In the genomic region with DNA sequence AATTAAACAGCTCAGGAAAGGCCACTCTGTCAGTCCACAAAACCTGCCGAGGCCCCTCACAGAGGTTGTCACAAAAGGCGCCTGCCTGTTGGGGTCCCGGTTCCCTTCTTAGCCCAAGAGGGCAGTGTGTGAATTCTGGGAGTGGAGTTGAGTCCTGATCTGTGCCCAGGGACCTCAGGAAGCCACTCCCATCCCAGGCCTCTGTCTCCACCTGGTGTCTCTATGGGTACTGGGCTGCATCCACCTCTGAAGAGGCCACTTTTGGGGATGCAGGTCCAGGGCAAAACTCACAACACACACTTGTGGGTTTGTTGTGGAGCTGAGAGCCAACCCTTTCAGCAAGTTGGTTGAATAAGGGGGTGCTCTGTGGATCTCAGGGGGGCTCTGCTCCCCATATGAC, we compare ENCODE assay signal across 12 cellular contexts.
A peak's percentile ranks its signal among the peaks of the same experiment; 100 is the strongest.
DNase-seq lines count a peak whose midpoint lies in the region; ATAC-seq, FAIRE-seq and TF ChIP-seq lines count a peak whose summit lies in the region.
"Had no signal": no experiment of that assay in that cellular context is flagged by ENCODE, and none has a peak within 500 bp of the region (broad histone marks: within the 10 kb centered on the region; RNA-seq: fewer than 3 reads in every experiment).

No MANE protein-coding gene starts in this region.

- no peaks in the 10 kb centered on the region for H3K36me3 ChIP-seq in pancreas
- H3K36me3 ChIP-seq: Peyer's patch had no signal

- H3K4me3 ChIP-seq in pancreas, result no peak overlapping the region
- H3K4me3 ChIP-seq: Peyer's patch had no signal

- no peak overlapping the region for H3K4me3 Mint-ChIP-seq in chondrocyte (ENCODE audit: unreplicated experiment)
- no peak overlapping the region for H3K4me3 Mint-ChIP-seq in activated CD4-positive, alpha-beta T cell treated with anti-CD3 and anti-CD28 coated beads, Interleukin-2, amount 10 ng/mL, durations not matched to agents 24 days and 14 days
- H3K4me3 Mint-ChIP-seq: effector memory CD8-positive, alpha-beta T cell; mesothelial cell of epicardium had no signal

- ATAC-seq in pancreas, result peak in 2 of 4 donors; percentile 21 to 28
- no peak for ATAC-seq in HG03139 (IDR thresholded peaks at IDR 0.05; ENCODE audit: unreplicated experiment)
- ATAC-seq in GM19397 (IDR thresholded peaks at IDR 0.05; ENCODE audit: unreplicated experiment), result no peak
- ATAC-seq: effector memory CD8-positive, alpha-beta T cell had no signal

- peak; percentile 10 for DNase-seq in COR-L47 (lab: John Stamatoyannopoulos, UW)
- DNase-seq in chondrocyte (ENCODE audit: low spot score), result no peak
- DNase-seq in pancreas, result no peak
- no peak for DNase-seq in COLO668 (lab: John Stamatoyannopoulos, UW; ENCODE audit: unreplicated experiment)
- DNase-seq in activated CD4-positive, alpha-beta T cell treated with anti-CD3 and anti-CD28 coated beads, Interleukin-2, amount 10 ng/mL, durations not matched to agents 24 days and 14 days, result no peak
- DNase-seq: effector memory CD8-positive, alpha-beta T cell; Peyer's patch; stimulated activated CD4-positive, alpha-beta T cell treated with anti-CD3 and anti-CD28 coated beads, Interleukin-4, amount 100 ng/mL, for 1 hour had no signal

- no peaks in the 10 kb centered on the region for H3K9me3 Mint-ChIP-seq in chondrocyte (ENCODE audit: low read depth)
- no peaks in the 10 kb centered on the region for H3K9me3 Mint-ChIP-seq in activated CD4-positive, alpha-beta T cell treated with anti-CD3 and anti-CD28 coated beads, Interleukin-2, amount 10 ng/mL, durations not matched to agents 24 days and 14 days
- H3K9me3 Mint-ChIP-seq: effector memory CD8-positive, alpha-beta T cell; mesothelial cell of epicardium had no signal

- peak overlapping the region in 3 of 4 donors; percentile 34 to 60 (median 36) for H3K27ac ChIP-seq in pancreas

- intact Hi-C loops in pancreas (cut with DNase I), result no loop called here
- intact Hi-C loops in activated CD4-positive, alpha-beta T cell treated with anti-CD3 and anti-CD28 coated beads, Interleukin-2, amount 10 ng/mL, durations not matched to agents 24 days and 14 days (cut with micrococcal nuclease), result no loop called here

- no peaks in the 10 kb centered on the region for H3K27me3 ChIP-seq in pancreas
- H3K27me3 ChIP-seq: Peyer's patch had no signal

- 61% methylated on average over 3 of the region's 3 CpGs for WGBS in pancreas, 2 donors

- H3K9me3 ChIP-seq in pancreas, result no peaks in the 10 kb centered on the region
- H3K9me3 ChIP-seq: Peyer's patch had no signal

- TF ChIP-seq CTCF in LNCAP (IDR thresholded peaks at IDR 0.05) (peak; percentile 49), chondrocyte (IDR thresholded peaks at IDR 0.05) (peak; percentile 67), pancreas (IDR thresholded peaks at IDR 0.05) (no peak)

- H3K27ac Mint-ChIP-seq in chondrocyte (ENCODE audit: unreplicated experiment), result peak overlapping the region; percentile 83
- no peak overlapping the region for H3K27ac Mint-ChIP-seq in activated CD4-positive, alpha-beta T cell treated with anti-CD3 and anti-CD28 coated beads, Interleukin-2, amount 10 ng/mL, durations not matched to agents 24 days and 14 days

- no peaks in the 10 kb centered on the region for H3K36me3 Mint-ChIP-seq in chondrocyte (ENCODE audit: low read depth)
- H3K36me3 Mint-ChIP-seq in activated CD4-positive, alpha-beta T cell treated with anti-CD3 and anti-CD28 coated beads, Interleukin-2, amount 10 ng/mL, durations not matched to agents 24 days and 14 days (ENCODE audit: low read depth), result no peaks in the 10 kb centered on the region
- H3K36me3 Mint-ChIP-seq: mesothelial cell of epicardium had no signal

- H3K4me1 ChIP-seq in pancreas, result peaks cover 48 to 57% (median 52%) of the 10 kb centered on the region in 3 donors

- no peaks in the 10 kb centered on the region for H3K27me3 Mint-ChIP-seq in chondrocyte (ENCODE audit: low read depth)
- H3K27me3 Mint-ChIP-seq in activated CD4-positive, alpha-beta T cell treated with anti-CD3 and anti-CD28 coated beads, Interleukin-2, amount 10 ng/mL, durations not matched to agents 24 days and 14 days, result no peaks in the 10 kb centered on the region
- H3K27me3 Mint-ChIP-seq: effector memory CD8-positive, alpha-beta T cell had no signal

- H3K4me1 Mint-ChIP-seq in chondrocyte (ENCODE audit: low read depth), result peaks cover 77% of the 10 kb centered on the region
- H3K4me1 Mint-ChIP-seq in activated CD4-positive, alpha-beta T cell treated with anti-CD3 and anti-CD28 coated beads, Interleukin-2, amount 10 ng/mL, durations not matched to agents 24 days and 14 days, result no peaks in the 10 kb centered on the region

- FAIRE-seq in pancreas (lab: Jason Lieb, UNC), result no peak

Comparison
In these comparisons a context has a peak if more than half of its experiments do, and no peak if none do; other contexts are left out.
1. CTCF ChIP-seq: peak in LNCAP (single experiment) and chondrocyte (single experiment); none in pancreas (0 of 4).